1 cellular context compared by ENCODE assay signal in genomic region chrX:149987613-149988012, GRCh38.
A peak's percentile ranks its signal among the peaks of the same experiment; 100 is the strongest.
TF ChIP-seq lines count a peak whose summit lies in the region.

No MANE protein-coding gene starts in this region.

TF ChIP-seq in GM12878, 131 proteins besides CTCF, POLR2A, EP300 and RAD21:
- TF ChIP-seq SPI1 (IDR thresholded peaks at IDR 0.05; ENCODE audit: borderline replicate concordance, insufficient read depth, low read depth, low read length) (peak; percentile 78), EZH2 (IDR thresholded peaks at IDR 0.05; ENCODE audit: borderline replicate concordance, control insufficient read depth, low read depth, low read length) (no peak), RCOR1 (conservative IDR thresholded peaks at IDR 0.05; ENCODE audit: low read depth, low read length) (no peak), SKIL (IDR thresholded peaks at IDR 0.05; ENCODE audit: low read depth, poor library complexity, severe bottlenecking) (no peak), IRF5 (IDR thresholded peaks at IDR 0.05; ENCODE audit: borderline replicate concordance) (no peak), CUX1 (IDR thresholded peaks at IDR 0.05; ENCODE audit: insufficient replicate concordance, low read depth, low read length) (no peak), MTA2 (IDR thresholded peaks at IDR 0.05; ENCODE audit: low read depth) (peak; percentile 76), TCF7 (IDR thresholded peaks at IDR 0.05; ENCODE audit: borderline replicate concordance) (no peak), HCFC1 (IDR thresholded peaks at IDR 0.05; ENCODE audit: low read length) (no peak), CBX3 (IDR thresholded peaks at IDR 0.05; ENCODE audit: borderline replicate concordance, low read depth) (no peak), DPF2 (IDR thresholded peaks at IDR 0.05) (0 out of 2 replicates have a peak, but pooled peaks have one; percentile 28), ZBED1 (IDR thresholded peaks at IDR 0.05; ENCODE audit: borderline replicate concordance) (no peak), ZNF622 (IDR thresholded peaks at IDR 0.05) (no peak), ZNF384 (IDR thresholded peaks at IDR 0.05; ENCODE audit: borderline replicate concordance, low read depth, low read length) (no peak), HDGF (IDR thresholded peaks at IDR 0.05) (no peak), ZNF687 (IDR thresholded peaks at IDR 0.05) (no peak), GABPA (IDR thresholded peaks at IDR 0.05; ENCODE audit: low read depth) (no peak)
- TF ChIP-seq, protein P1, sequence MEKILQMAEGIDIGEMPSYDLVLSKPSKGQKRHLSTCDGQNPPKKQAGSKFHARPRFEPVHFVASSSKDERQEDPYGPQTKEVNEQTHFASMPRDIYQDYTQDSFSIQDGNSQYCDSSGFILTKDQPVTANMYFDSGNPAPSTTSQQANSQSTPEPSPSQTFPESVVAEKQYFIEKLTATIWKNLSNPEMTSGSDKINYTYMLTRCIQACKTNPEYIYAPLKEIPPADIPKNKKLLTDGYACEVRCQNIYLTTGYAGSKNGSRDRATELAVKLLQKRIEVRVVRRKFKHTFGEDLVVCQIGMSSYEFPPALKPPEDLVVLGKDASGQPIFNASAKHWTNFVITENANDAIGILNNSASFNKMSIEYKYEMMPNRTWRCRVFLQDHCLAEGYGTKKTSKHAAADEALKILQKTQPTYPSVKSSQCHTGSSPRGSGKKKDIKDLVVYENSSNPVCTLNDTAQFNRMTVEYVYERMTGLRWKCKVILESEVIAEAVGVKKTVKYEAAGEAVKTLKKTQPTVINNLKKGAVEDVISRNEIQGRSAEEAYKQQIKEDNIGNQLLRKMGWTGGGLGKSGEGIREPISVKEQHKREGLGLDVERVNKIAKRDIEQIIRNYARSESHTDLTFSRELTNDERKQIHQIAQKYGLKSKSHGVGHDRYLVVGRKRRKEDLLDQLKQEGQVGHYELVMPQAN (conservative IDR thresholded peaks at IDR 0.05), result no peak
- TF ChIP-seq, protein P2, sequence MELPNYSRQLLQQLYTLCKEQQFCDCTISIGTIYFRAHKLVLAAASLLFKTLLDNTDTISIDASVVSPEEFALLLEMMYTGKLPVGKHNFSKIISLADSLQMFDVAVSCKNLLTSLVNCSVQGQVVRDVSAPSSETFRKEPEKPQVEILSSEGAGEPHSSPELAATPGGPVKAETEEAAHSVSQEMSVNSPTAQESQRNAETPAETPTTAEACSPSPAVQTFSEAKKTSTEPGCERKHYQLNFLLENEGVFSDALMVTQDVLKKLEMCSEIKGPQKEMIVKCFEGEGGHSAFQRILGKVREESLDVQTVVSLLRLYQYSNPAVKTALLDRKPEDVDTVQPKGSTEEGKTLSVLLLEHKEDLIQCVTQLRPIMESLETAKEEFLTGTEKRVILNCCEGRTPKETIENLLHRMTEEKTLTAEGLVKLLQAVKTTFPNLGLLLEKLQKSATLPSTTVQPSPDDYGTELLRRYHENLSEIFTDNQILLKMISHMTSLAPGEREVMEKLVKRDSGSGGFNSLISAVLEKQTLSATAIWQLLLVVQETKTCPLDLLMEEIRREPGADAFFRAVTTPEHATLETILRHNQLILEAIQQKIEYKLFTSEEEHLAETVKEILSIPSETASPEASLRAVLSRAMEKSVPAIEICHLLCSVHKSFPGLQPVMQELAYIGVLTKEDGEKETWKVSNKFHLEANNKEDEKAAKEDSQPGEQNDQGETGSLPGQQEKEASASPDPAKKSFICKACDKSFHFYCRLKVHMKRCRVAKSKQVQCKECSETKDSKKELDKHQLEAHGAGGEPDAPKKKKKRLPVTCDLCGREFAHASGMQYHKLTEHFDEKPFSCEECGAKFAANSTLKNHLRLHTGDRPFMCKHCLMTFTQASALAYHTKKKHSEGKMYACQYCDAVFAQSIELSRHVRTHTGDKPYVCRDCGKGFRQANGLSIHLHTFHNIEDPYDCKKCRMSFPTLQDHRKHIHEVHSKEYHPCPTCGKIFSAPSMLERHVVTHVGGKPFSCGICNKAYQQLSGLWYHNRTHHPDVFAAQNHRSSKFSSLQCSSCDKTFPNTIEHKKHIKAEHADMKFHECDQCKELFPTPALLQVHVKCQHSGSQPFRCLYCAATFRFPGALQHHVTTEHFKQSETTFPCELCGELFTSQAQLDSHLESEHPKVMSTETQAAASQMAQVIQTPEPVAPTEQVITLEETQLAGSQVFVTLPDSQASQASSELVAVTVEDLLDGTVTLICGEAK (IDR thresholded peaks at IDR 0.05; ENCODE audit: borderline replicate concordance), result no peak
- TF ChIP-seq, protein P3, sequence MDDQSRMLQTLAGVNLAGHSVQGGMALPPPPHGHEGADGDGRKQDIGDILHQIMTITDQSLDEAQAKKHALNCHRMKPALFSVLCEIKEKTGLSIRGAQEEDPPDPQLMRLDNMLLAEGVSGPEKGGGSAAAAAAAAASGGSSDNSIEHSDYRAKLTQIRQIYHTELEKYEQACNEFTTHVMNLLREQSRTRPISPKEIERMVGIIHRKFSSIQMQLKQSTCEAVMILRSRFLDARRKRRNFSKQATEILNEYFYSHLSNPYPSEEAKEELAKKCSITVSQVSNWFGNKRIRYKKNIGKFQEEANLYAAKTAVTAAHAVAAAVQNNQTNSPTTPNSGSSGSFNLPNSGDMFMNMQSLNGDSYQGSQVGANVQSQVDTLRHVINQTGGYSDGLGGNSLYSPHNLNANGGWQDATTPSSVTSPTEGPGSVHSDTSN (IDR thresholded peaks at IDR 0.05; ENCODE audit: insufficient replicate concordance, low read depth, low read length), result no peak
- TF ChIP-seq, protein P4, sequence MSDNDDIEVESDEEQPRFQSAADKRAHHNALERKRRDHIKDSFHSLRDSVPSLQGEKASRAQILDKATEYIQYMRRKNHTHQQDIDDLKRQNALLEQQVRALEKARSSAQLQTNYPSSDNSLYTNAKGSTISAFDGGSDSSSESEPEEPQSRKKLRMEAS (IDR thresholded peaks at IDR 0.05; ENCODE audit: low read depth, low read length), result no peak
